In genomic region chr7:94410471-94411466, GRCh38 we compare ENCODE assay signal across 19 cellular contexts. TPM values are rescaled to one million over a fixed set of nuclear protein-coding genes. Genes with fewer than 3 reads are reported as not detected.
DNase-seq lines count a peak whose midpoint lies in the region; ATAC-seq and TF ChIP-seq lines count a peak whose summit lies in the region.
"Had no signal": no experiment of that assay in that cellular context is flagged by ENCODE, and none has a peak within 500 bp of the region (broad histone marks: within the 10 kb centered on the region; RNA-seq: fewer than 3 reads in every experiment).

No MANE protein-coding gene starts in this region.

- peak; percentile 45 for ATAC-seq in activated B cell treated with CpG ODN at 0.5 μM for 24 hours (ENCODE audit: low read depth)
- ATAC-seq in thoracic aorta (ENCODE audit: insufficient number of reproducible peaks, low FRiP score, low read depth): no peak
- ATAC-seq: natural killer cell had no signal

- H3K4me2 ChIP-seq in GM23248 (ENCODE audit: unreplicated experiment): peak overlapping the region; percentile 60

- intact Hi-C loops in activated B cell treated with CpG ODN at 0.5 μM for 24 hours (cut with micrococcal nuclease) (no loop called here), adrenal gland (cut with DNase I) (no loop called here)

- H3K27me3 ChIP-seq in GM23248 (replicated peaks; ENCODE audit: insufficient read depth) (no peaks in the 10 kb centered on the region), thoracic aorta (replicated peaks; ENCODE audit: insufficient read depth) (no peaks in the 10 kb centered on the region), adrenal gland (no peaks in the 10 kb centered on the region)

- peaks cover 4% of the 10 kb centered on the region; the same call in 1 of the 2 replicates for H4K20me1 ChIP-seq in GM23248 (ENCODE audit: insufficient read depth)

- no peaks in the 10 kb centered on the region for H3K9me2 ChIP-seq in GM23248 (ENCODE audit: insufficient read depth)

- no peak for TF ChIP-seq CTCF in activated B cell treated with CpG ODN at 0.5 μM for 24 hours (IDR thresholded peaks at IDR 0.05)
- no peak for TF ChIP-seq CTCF in fibroblast of the aortic adventitia (IDR thresholded peaks at IDR 0.05; ENCODE audit: insufficient read depth, low read length)
- no peak for TF ChIP-seq CTCF in thoracic aorta (IDR thresholded peaks at IDR 0.05)
- TF ChIP-seq CTCF in adrenal gland (IDR thresholded peaks at IDR 0.05): no peak

- peaks cover 5% of the 10 kb centered on the region for H3K27me3 Mint-ChIP-seq in activated B cell treated with CpG ODN at 0.5 μM for 24 hours

- no peaks in the 10 kb centered on the region for H3K36me3 Mint-ChIP-seq in activated B cell treated with CpG ODN at 0.5 μM for 24 hours (ENCODE audit: low read depth)
- H3K36me3 Mint-ChIP-seq: natural killer cell had no signal

- peak overlapping the region; percentile 100 for H3K9ac ChIP-seq in GM23248

- H3K9me3 Mint-ChIP-seq in activated B cell treated with CpG ODN at 0.5 μM for 24 hours: no peaks in the 10 kb centered on the region
- H3K9me3 Mint-ChIP-seq: natural killer cell had no signal

- no peak for TF ChIP-seq POLR2A in adrenal gland (IDR thresholded peaks at IDR 0.05)

- CTCF ChIA-PET in activated B cell treated with CpG ODN at 0.5 μM for 24 hours (lab: Charles Lee): no interaction called here

- H3K4me1 ChIP-seq in GM23248 (ENCODE audit: insufficient read depth): peaks cover 99% of the 10 kb centered on the region
- H3K4me1 ChIP-seq in thoracic aorta (ENCODE audit: control insufficient read depth in 1 of 2, low read depth in 2 of 2): peaks cover 17 to 93% of the 10 kb centered on the region in 2 donors
- H3K4me1 ChIP-seq in adrenal gland (replicated peaks in 1 of 2): no peaks in the 10 kb centered on the region

- POLR2A ChIA-PET in activated B cell treated with CpG ODN at 0.5 μM for 24 hours (lab: Charles Lee): no interaction called here

- H3K27ac Mint-ChIP-seq in activated B cell treated with CpG ODN at 0.5 μM for 24 hours: no peak overlapping the region
- H3K27ac Mint-ChIP-seq: natural killer cell had no signal

- H3F3A ChIP-seq in GM23248 (ENCODE audit: insufficient read depth): peaks cover 98% of the 10 kb centered on the region

- H3K4me3 Mint-ChIP-seq in activated B cell treated with CpG ODN at 0.5 μM for 24 hours: no peak overlapping the region
- H3K4me3 Mint-ChIP-seq: natural killer cell had no signal

- H3K9me3 ChIP-seq in GM23248 (ENCODE audit: low read depth) (no peaks in the 10 kb centered on the region), thoracic aorta (no peaks in the 10 kb centered on the region), adrenal gland (replicated peaks in 1 of 3) (no peaks in the 10 kb centered on the region)

- peak overlapping the region; percentile 51 for H3K4me3 ChIP-seq in GM23248
- H3K4me3 ChIP-seq in fibroblast of the aortic adventitia (ENCODE audit: low read depth, low read length): peak overlapping the region; percentile 29
- H3K4me3 ChIP-seq in thoracic aorta: no peak overlapping the region
- H3K4me3 ChIP-seq in adrenal gland: no peak overlapping the region

- WGBS in GM23248 (ENCODE audit: low coverage in 1 of 2, low lambda C conversion rate in 2 of 2, missing lambda C conversion rate in 2 of 2), 2 experiments: 13% methylated on average over 5 to 6 of the region's 6 CpGs
- 75 to 80% (median 79%) methylated on average over 6 of the region's 6 CpGs for WGBS in adrenal gland, 4 donors

- peak; percentile 54 for DNase-seq in GM23248
- DNase-seq in activated B cell treated with CpG ODN at 0.5 μM for 24 hours: no peak
- peak; percentile 71 for DNase-seq in fibroblast of the aortic adventitia (ENCODE audit: low read depth)
- DNase-seq in thoracic aorta (ENCODE audit: low spot score): no peak
- DNase-seq in adrenal gland: no peak
- DNase-seq in NCI-H2081 (lab: John Stamatoyannopoulos, UW): no peak
- no peak for DNase-seq in NCI-H345 (lab: John Stamatoyannopoulos, UW)
- DNase-seq: activated CD4-positive, alpha-beta T cell treated with anti-CD3 and anti-CD28 coated beads, Interleukin-2, amount 50 U/mL, for 1 hour; COR-L47; GOT3; kidney; natural killer cell; NCI-H1105 treated with DMSO at 0.1 percent for 48 hours; NCI-H2107; NCI-H524; posterior cingulate gyrus; Right ventricle myocardium superior; stimulated activated CD4-positive, alpha-beta T cell treated with anti-CD3 and anti-CD28 coated beads, Interleukin-4, amount 100 ng/mL, for 24 hours; substantia nigra had no signal

- peak overlapping the region; percentile 100 for H3K27ac ChIP-seq in GM23248
- peak overlapping the region; percentile 18 to 44 for H3K27ac ChIP-seq in thoracic aorta
- H3K27ac ChIP-seq in adrenal gland: no peak overlapping the region

- H3K36me3 ChIP-seq in GM23248 (ENCODE audit: low read depth) (peaks cover 100% of the 10 kb centered on the region), thoracic aorta (peaks cover 74% of the 10 kb centered on the region), adrenal gland (replicated peaks in 1 of 2) (peaks cover 0 to 9% of the 10 kb centered on the region in 2 donors)

- in situ Hi-C loops in GM23248 (cut with MboI): no loop called here

- peaks cover 6% of the 10 kb centered on the region for H3K4me1 Mint-ChIP-seq in activated B cell treated with CpG ODN at 0.5 μM for 24 hours
- H3K4me1 Mint-ChIP-seq: natural killer cell had no signal

- H3K79me2 ChIP-seq in GM23248 (ENCODE audit: insufficient read depth): peaks cover 100% of the 10 kb centered on the region

- H2AFZ ChIP-seq in GM23248: no peak overlapping the region

RNA-seq across cellular contexts. Expression of gene COL1A2, which starts 16.1 kb away (rescaled TPM):
- total RNA-seq in GM23248 (2014; rRNA removed; shearing (Covaris generic)): 10,930 and 11,288 TPM in 2 replicates
- 9,779 and 9,902 TPM in 2 replicates for polyA plus RNA-seq in GM23248 (2016; fragmentation: Nextera tagmentation; extraction: Ambion mirVana)
- total RNA-seq in activated B cell treated with CpG ODN at 0.5 μM for 24 hours: not detected in 2 replicates
- total RNA-seq in fibroblast of the aortic adventitia (ENCODE audit: low replicate concordance): 4,453 and 32,213 TPM in 2 replicates
- total RNA-seq in thoracic aorta: 1,000 to 10,000 TPM; 1,117 to 1,356 TPM
- total RNA-seq in adrenal gland: 100 to 1,000 TPM; 110 to 475 (median 189) TPM
- polyA plus RNA-seq in adrenal gland: 100 to 1,000 TPM in 2 of 3 donors, 10 to 100 TPM in 1; 74.6 to 168 (median 109) TPM
- total RNA-seq: natural killer cell had no signal

Comparison
In these comparisons a context has a peak if more than half of its experiments do, and no peak if none do; other contexts are left out.
1. DNase-seq: peak in GM23248 (single experiment) and fibroblast of the aortic adventitia (single experiment); none in activated B cell treated with CpG ODN at 0.5 μM for 24 hours (single experiment), thoracic aorta (single experiment), adrenal gland (0 of 7), NCI-H2081 (0 of 2) and NCI-H345 (single experiment).
2. H3K27ac ChIP-seq: peak in GM23248 (single experiment) and thoracic aorta (2 of 2); none in adrenal gland (0 of 5).
3. H3K4me3 ChIP-seq: peak in GM23248 (single experiment) and fibroblast of the aortic adventitia (single experiment); none in thoracic aorta (single experiment) and adrenal gland (0 of 4).
4. RNA of gene COL1A2, which starts 16.1 kb away (total RNA-seq): 10,930 to 11,288 TPM in GM23248, 4,453 to 32,213 TPM in fibroblast of the aortic adventitia, 1,117 to 1,356 TPM in thoracic aorta and 110 to 475 TPM in adrenal gland; not detected in activated B cell treated with CpG ODN at 0.5 μM for 24 hours; every median in the first group is over 100 times any median in the second.